In the genomic region with DNA sequence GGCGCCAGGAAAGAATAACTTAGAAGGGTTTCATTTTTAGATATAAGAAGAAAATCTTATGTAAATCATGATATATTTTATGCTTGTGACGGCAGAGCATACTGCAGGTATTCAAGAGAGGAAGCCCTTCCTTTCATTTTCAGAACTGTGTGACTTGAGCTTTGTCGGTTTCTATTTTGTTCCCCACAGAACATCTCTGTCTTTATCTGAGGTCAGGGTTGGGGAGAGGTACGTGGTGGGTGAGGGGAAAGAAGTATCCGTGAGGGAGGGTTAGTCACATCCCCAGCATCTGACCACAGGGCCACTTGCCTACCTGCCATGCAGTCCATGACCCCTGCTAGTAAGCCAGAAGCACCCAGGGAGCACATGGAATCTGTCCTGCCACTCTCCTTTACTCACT, we compare ENCODE assay signal across 11 cellular contexts.
DNase-seq lines count a peak whose midpoint lies in the region; ATAC-seq and TF ChIP-seq lines count a peak whose summit lies in the region.
"Had no signal": no experiment of that assay in that cellular context is flagged by ENCODE, and none has a peak within 500 bp of the region (broad histone marks: within the 10 kb centered on the region; RNA-seq: fewer than 3 reads in every experiment).

No MANE protein-coding gene starts in this region.

- peaks cover 20% of the 10 kb centered on the region for H3K4me1 Mint-ChIP-seq in activated CD8-positive, alpha-beta T cell treated with anti-CD3 and anti-CD28 coated beads, Interleukin-2, amount 10 ng/mL, durations not matched to agents 7 days and 5 days (ENCODE audit: low read depth)

- H3K36me3 Mint-ChIP-seq in activated CD8-positive, alpha-beta T cell treated with anti-CD3 and anti-CD28 coated beads, Interleukin-2, amount 10 ng/mL, durations not matched to agents 7 days and 5 days (ENCODE audit: low read depth): no peaks in the 10 kb centered on the region

- H3K27ac Mint-ChIP-seq in activated CD8-positive, alpha-beta T cell treated with anti-CD3 and anti-CD28 coated beads, Interleukin-2, amount 10 ng/mL, durations not matched to agents 7 days and 5 days: peak overlapping the region; percentile 86

- DNase-seq in GM13976 (ENCODE audit: low spot score) (peak; percentile 58), SIG-M5 (lab: John Stamatoyannopoulos, UW) (no peak), DMS 273 treated with DMSO at 0.1 percent for 48 hours (lab: John Stamatoyannopoulos, UW) (no peak), KG1 (lab: John Stamatoyannopoulos, UW) (no peak), NCI-H1417 (lab: John Stamatoyannopoulos, UW) (no peak)
- DNase-seq in activated CD8-positive, alpha-beta T cell treated with anti-CD3 and anti-CD28 coated beads, Interleukin-2, amount 10 ng/mL, durations not matched to agents 7 days and 5 days: no peak
- DNase-seq: cerebellar nuclear complex, DMS79 treated with DMSO at 0.1 percent for 48 hours, hippocampal formation had no signal

- in situ Hi-C loops in GM13976 (cut with MboI; ENCODE audit: low sequenced_read_pairs, unreplicated experiment): no loop called here

- H3K4me3 Mint-ChIP-seq in activated CD8-positive, alpha-beta T cell treated with anti-CD3 and anti-CD28 coated beads, Interleukin-2, amount 10 ng/mL, durations not matched to agents 7 days and 5 days: peak overlapping the region; percentile 45

- POLR2A ChIA-PET in activated CD8-positive, alpha-beta T cell treated with anti-CD3 and anti-CD28 coated beads, Interleukin-2, amount 10 ng/mL, durations not matched to agents 7 days and 5 days (lab: Charles Lee): no interaction called here

- peaks cover 13% of the 10 kb centered on the region for H3K27me3 Mint-ChIP-seq in activated CD8-positive, alpha-beta T cell treated with anti-CD3 and anti-CD28 coated beads, Interleukin-2, amount 10 ng/mL, durations not matched to agents 7 days and 5 days (ENCODE audit: low read depth)

- no peak for TF ChIP-seq CTCF in GM13976 (IDR thresholded peaks at IDR 0.05; ENCODE audit: borderline replicate concordance, control extremely low read depth, extremely low read depth, insufficient read depth, missing control alignments)

- peak; percentile 87 for ATAC-seq in GM19372 (IDR thresholded peaks at IDR 0.05; ENCODE audit: low read depth, unreplicated experiment)
- ATAC-seq in HG02981 (IDR thresholded peaks at IDR 0.05; ENCODE audit: unreplicated experiment): peak; percentile 85
- peak; percentile 80 for ATAC-seq in activated CD8-positive, alpha-beta T cell treated with anti-CD3 and anti-CD28 coated beads, Interleukin-2, amount 10 ng/mL, durations not matched to agents 7 days and 5 days

- no peaks in the 10 kb centered on the region for H3K9me3 Mint-ChIP-seq in activated CD8-positive, alpha-beta T cell treated with anti-CD3 and anti-CD28 coated beads, Interleukin-2, amount 10 ng/mL, durations not matched to agents 7 days and 5 days (ENCODE audit: insufficient read depth)

- CTCF ChIA-PET in activated CD8-positive, alpha-beta T cell treated with anti-CD3 and anti-CD28 coated beads, Interleukin-2, amount 10 ng/mL, durations not matched to agents 7 days and 5 days (lab: Charles Lee): interaction anchor here (1.4 to 2.1 kb wide), 3 partner anchors 24 to 304 kb away, joined by 3 to 13 read pairs (median 4); no protein-coding TSS in a partner anchor
